ENCODE assay signal across 15 cellular contexts in the genomic region with DNA sequence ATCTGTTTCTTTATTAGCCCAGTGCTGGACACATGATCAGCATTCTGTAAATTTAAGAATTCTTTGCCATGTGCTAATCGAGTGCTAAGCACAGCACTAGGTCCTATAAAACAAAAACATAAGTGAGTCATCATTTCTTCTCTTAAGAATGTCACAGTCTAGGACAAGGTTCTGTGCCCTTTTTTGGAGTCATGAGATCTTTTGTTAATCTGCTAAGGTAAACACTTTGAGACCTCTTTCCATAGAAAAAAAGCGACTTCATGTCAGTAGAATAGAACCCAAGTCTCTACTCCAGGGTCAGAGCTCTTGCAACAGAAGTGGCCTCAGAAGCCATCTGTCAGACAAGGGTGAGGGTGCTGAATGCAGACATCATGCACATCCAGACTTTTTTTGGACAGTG.
DNase-seq lines count a peak whose midpoint lies in the region; ATAC-seq and TF ChIP-seq lines count a peak whose summit lies in the region.
"Had no signal": no experiment of that assay in that cellular context is flagged by ENCODE, and none has a peak within 500 bp of the region (broad histone marks: within the 10 kb centered on the region; RNA-seq: fewer than 3 reads in every experiment).

No MANE protein-coding gene starts in this region.

- ATAC-seq in GM21367 (IDR thresholded peaks at IDR 0.05; ENCODE audit: unreplicated experiment) = no peak
- ATAC-seq: SK-N-SH treated with all-trans-retinoic acid at 6 μM for 48 hours had no signal

- no peak for TF ChIP-seq POLR2A in erythroblast (IDR thresholded peaks at IDR 0.05; ENCODE audit: low read length)

- DNase-seq in SHP77 (lab: John Stamatoyannopoulos, UW) = peak; percentile 49 to 52
- no peak for DNase-seq in SHP77 treated with DMSO at 0.1 percent for 48 hours (lab: John Stamatoyannopoulos, UW)
- peak; percentile 12 for DNase-seq in M059J (ENCODE audit: low read depth)
- peak; percentile 66 to 73 for DNase-seq in erythroblast (lab: John Stamatoyannopoulos, UW)
- no peak for DNase-seq in NOMO-1 treated with DMSO at 0.1 percent for 48 hours (lab: John Stamatoyannopoulos, UW; ENCODE audit: unreplicated experiment)
- no peak for DNase-seq in HT-29 (ENCODE audit: low spot score)
- DNase-seq: CD4-positive, alpha-beta memory T cell; GF-D8; H7; Karpas-422; NCI-H526 treated with DMSO at 0.1 percent for 48 hours; Peyer's patch; Right ventricle myocardium superior had no signal

Comparison
In these comparisons a context has a peak if more than half of its experiments do, and no peak if none do; other contexts are left out.
1. DNase-seq: peak in SHP77 (2 of 2), M059J (single experiment) and erythroblast (2 of 2); none in SHP77 treated with DMSO at 0.1 percent for 48 hours (single experiment), NOMO-1 treated with DMSO at 0.1 percent for 48 hours (single experiment) and HT-29 (single experiment).